ENCODE assay signal across 12 cellular contexts in genomic region chr1:27554293-27554692, GRCh38. TPM values are rescaled to one million over a fixed set of nuclear protein-coding genes. Genes with fewer than 3 reads are reported as not detected.
DNase-seq lines count a peak whose midpoint lies in the region.
"Had no signal": no experiment of that assay in that cellular context is flagged by ENCODE, and none has a peak within 500 bp of the region (broad histone marks: within the 10 kb centered on the region; RNA-seq: fewer than 3 reads in every experiment).

No MANE protein-coding gene starts in this region.

- peaks cover 39% of the 10 kb centered on the region for H3K79me1 ChIP-seq in mesenchymal stem cell (replicated peaks; ENCODE audit: low read length, poor library complexity, severe bottlenecking)

- peak overlapping the region; percentile 75 to 76 for H2BK12ac ChIP-seq in mesenchymal stem cell (ENCODE audit: low read length in 2 of 2)

- H2AFZ ChIP-seq in mesenchymal stem cell (ENCODE audit: low read depth, low read length), result no peak overlapping the region

- H3K27ac ChIP-seq in mesenchymal stem cell (ENCODE audit: low read length, poor library complexity, severe bottlenecking) (no peak overlapping the region), stomach smooth muscle (ENCODE audit: low read length) (peak overlapping the region; percentile 80)

- no peaks in the 10 kb centered on the region for H3K9me3 Mint-ChIP-seq in T-helper 1 cell treated with Interleukin-12 subunit alpha and Interleukin-12 subunit beta and Interleukin-4 antibody, amounts not matched to agents 30 μg/mL and 1 μg/mL, for 36 hours
- no peaks in the 10 kb centered on the region for H3K9me3 Mint-ChIP-seq in activated T-helper 1 cell treated with anti-CD3 and anti-CD28 coated beads, Interleukin-12 subunit alpha, Interleukin-12 subunit beta, Interleukin-2, Interleukin-4 antibody, amounts not matched to agents 30 ng/mL and 10 ng/mL and 1 ng/mL, durations not matched to agents 14 hours and 24 hours and 36 hours

- peak overlapping the region; percentile 73 for H4K8ac ChIP-seq in mesenchymal stem cell (ENCODE audit: low read length)

- peak overlapping the region; percentile 78 for H3K27ac Mint-ChIP-seq in T-helper 1 cell treated with Interleukin-12 subunit alpha and Interleukin-12 subunit beta and Interleukin-4 antibody, amounts not matched to agents 30 μg/mL and 1 μg/mL, for 36 hours
- H3K27ac Mint-ChIP-seq in activated T-helper 1 cell treated with anti-CD3 and anti-CD28 coated beads, Interleukin-12 subunit alpha, Interleukin-12 subunit beta, Interleukin-2, Interleukin-4 antibody, amounts not matched to agents 30 ng/mL and 10 ng/mL and 1 ng/mL, durations not matched to agents 14 hours and 24 hours and 36 hours, result peak overlapping the region; percentile 53

- no peak overlapping the region for H2BK5ac ChIP-seq in mesenchymal stem cell (ENCODE audit: low read depth, low read length, poor library complexity, severe bottlenecking)

- H2BK120ac ChIP-seq in mesenchymal stem cell (ENCODE audit: low read depth, low read length), result peak overlapping the region; percentile 40

- H3K27me3 ChIP-seq in mesenchymal stem cell (ENCODE audit: control insufficient read depth in 1 of 2, insufficient read depth in 1 of 2, low read length in 2 of 2) (no peaks in the 10 kb centered on the region), stomach smooth muscle (ENCODE audit: control insufficient read depth in 1 of 2, insufficient read depth in 2 of 2, low read length in 2 of 2) (no peaks in the 10 kb centered on the region)

- no peak overlapping the region for H2BK15ac ChIP-seq in mesenchymal stem cell (ENCODE audit: low read depth, poor library complexity, severe bottlenecking)

- peak overlapping the region; percentile 71 for H3K9ac ChIP-seq in mesenchymal stem cell (ENCODE audit: low read length)
- peak overlapping the region in 1 of 2 donors; percentile 36 for H3K9ac ChIP-seq in stomach smooth muscle (ENCODE audit: low read length in 2 of 2)

- peak overlapping the region; percentile 71 for H4K91ac ChIP-seq in mesenchymal stem cell (ENCODE audit: low read length)

- H3K23ac ChIP-seq in mesenchymal stem cell (ENCODE audit: low read length in 2 of 2), result no peak overlapping the region

- H3K4ac ChIP-seq in mesenchymal stem cell (ENCODE audit: low read depth in 1 of 2, low read length in 2 of 2), result peak overlapping the region in 1 of 2 experiments; percentile 71

- no peak overlapping the region for H3K4me3 ChIP-seq in mesenchymal stem cell (ENCODE audit: insufficient read depth in 1 of 2, low read depth in 1 of 2, low read length in 2 of 2)
- H3K4me3 ChIP-seq in stomach smooth muscle (ENCODE audit: low read length in 2 of 2), result no peak overlapping the region

- 65% methylated on average over 4 of the region's 4 CpGs for WGBS in mesenchymal stem cell

- H3K9me3 ChIP-seq in mesenchymal stem cell (ENCODE audit: control insufficient read depth, low read length) (no peaks in the 10 kb centered on the region), stomach smooth muscle (ENCODE audit: control insufficient read depth in 2 of 2, low read length in 2 of 2) (no peaks in the 10 kb centered on the region)

- H3K27me3 Mint-ChIP-seq in T-helper 1 cell treated with Interleukin-12 subunit alpha and Interleukin-12 subunit beta and Interleukin-4 antibody, amounts not matched to agents 30 μg/mL and 1 μg/mL, for 36 hours (ENCODE audit: low read depth), result no peaks in the 10 kb centered on the region
- no peaks in the 10 kb centered on the region for H3K27me3 Mint-ChIP-seq in activated T-helper 1 cell treated with anti-CD3 and anti-CD28 coated beads, Interleukin-12 subunit alpha, Interleukin-12 subunit beta, Interleukin-2, Interleukin-4 antibody, amounts not matched to agents 30 ng/mL and 10 ng/mL and 1 ng/mL, durations not matched to agents 14 hours and 24 hours and 36 hours (ENCODE audit: insufficient read depth)

- H3K36me3 Mint-ChIP-seq in T-helper 1 cell treated with Interleukin-12 subunit alpha and Interleukin-12 subunit beta and Interleukin-4 antibody, amounts not matched to agents 30 μg/mL and 1 μg/mL, for 36 hours (ENCODE audit: low read depth), result peaks cover 2% of the 10 kb centered on the region
- H3K36me3 Mint-ChIP-seq in activated T-helper 1 cell treated with anti-CD3 and anti-CD28 coated beads, Interleukin-12 subunit alpha, Interleukin-12 subunit beta, Interleukin-2, Interleukin-4 antibody, amounts not matched to agents 30 ng/mL and 10 ng/mL and 1 ng/mL, durations not matched to agents 14 hours and 24 hours and 36 hours (ENCODE audit: low read depth), result peaks cover 8% of the 10 kb centered on the region

- intact Hi-C loops in activated T-helper 1 cell treated with anti-CD3 and anti-CD28 coated beads, Interleukin-12 subunit alpha, Interleukin-12 subunit beta, Interleukin-2, Interleukin-4 antibody, amounts not matched to agents 30 ng/mL and 10 ng/mL and 1 ng/mL, durations not matched to agents 14 hours and 24 hours and 36 hours (cut with micrococcal nuclease), result no loop called here

- H3K4me2 ChIP-seq in mesenchymal stem cell (ENCODE audit: low read length, poor library complexity, severe bottlenecking), result no peak overlapping the region

- DNase-seq in T-helper 1 cell, result no peak
- DNase-seq in activated T-helper 1 cell treated with anti-CD3 and anti-CD28 coated beads, Interleukin-12 subunit alpha, Interleukin-12 subunit beta, Interleukin-2, Interleukin-4 antibody, amounts not matched to agents 30 ng/mL and 10 ng/mL and 1 ng/mL, durations not matched to agents 14 hours and 24 hours and 36 hours (ENCODE audit: low spot score), result no peak
- peak; percentile 61 for DNase-seq in mesenchymal stem cell
- DNase-seq in HuH-7.5 (ENCODE audit: low spot score), result no peak
- DNase-seq in NK-92 (lab: John Stamatoyannopoulos, UW; ENCODE audit: unreplicated experiment), result no peak
- no peak for DNase-seq in AG08396 (ENCODE audit: low spot score)
- DNase-seq: 8988T; activated T-cell treated with anti-CD3 and anti-CD28 coated beads, Interleukin-2, amount 50 U/mL, for 1 hour; NCI-H1092; NCI-H510A treated with DMSO at 0.1 percent for 48 hours had no signal

- H2AK5ac ChIP-seq in mesenchymal stem cell (ENCODE audit: low read length, severe bottlenecking), result no peak overlapping the region

- H3K14ac ChIP-seq in mesenchymal stem cell (ENCODE audit: low read length in 2 of 2), result no peak overlapping the region

- H3K4me1 ChIP-seq in mesenchymal stem cell (ENCODE audit: control insufficient read depth, insufficient read depth, low read depth, low read length) (peaks cover 32% of the 10 kb centered on the region), stomach smooth muscle (ENCODE audit: control insufficient read depth, insufficient read depth, low read length) (peaks cover 51% of the 10 kb centered on the region)

- peak overlapping the region; percentile 1 to 88 for H3K18ac ChIP-seq in mesenchymal stem cell (ENCODE audit: low read depth in 1 of 2, low read length in 2 of 2)

- H3K4me3 Mint-ChIP-seq in T-helper 1 cell treated with Interleukin-12 subunit alpha and Interleukin-12 subunit beta and Interleukin-4 antibody, amounts not matched to agents 30 μg/mL and 1 μg/mL, for 36 hours, result no peak overlapping the region
- no peak overlapping the region for H3K4me3 Mint-ChIP-seq in activated T-helper 1 cell treated with anti-CD3 and anti-CD28 coated beads, Interleukin-12 subunit alpha, Interleukin-12 subunit beta, Interleukin-2, Interleukin-4 antibody, amounts not matched to agents 30 ng/mL and 10 ng/mL and 1 ng/mL, durations not matched to agents 14 hours and 24 hours and 36 hours

- peaks cover 26% of the 10 kb centered on the region for H3K4me1 Mint-ChIP-seq in T-helper 1 cell treated with Interleukin-12 subunit alpha and Interleukin-12 subunit beta and Interleukin-4 antibody, amounts not matched to agents 30 μg/mL and 1 μg/mL, for 36 hours (ENCODE audit: low read depth)
- peaks cover 41% of the 10 kb centered on the region for H3K4me1 Mint-ChIP-seq in activated T-helper 1 cell treated with anti-CD3 and anti-CD28 coated beads, Interleukin-12 subunit alpha, Interleukin-12 subunit beta, Interleukin-2, Interleukin-4 antibody, amounts not matched to agents 30 ng/mL and 10 ng/mL and 1 ng/mL, durations not matched to agents 14 hours and 24 hours and 36 hours (ENCODE audit: low read depth)

- H3K36me3 ChIP-seq in mesenchymal stem cell (ENCODE audit: control insufficient read depth in 1 of 2, insufficient read depth in 2 of 2, low read depth in 1 of 2, low read length in 2 of 2) (peaks cover 43 to 72% of the 10 kb centered on the region in 2 experiments), stomach smooth muscle (ENCODE audit: control insufficient read depth in 2 of 2, insufficient read depth in 2 of 2, low read length in 2 of 2) (peaks cover 8 to 23% of the 10 kb centered on the region in 2 donors)

RNA-seq across cellular contexts. Expression of gene AHDC1, which starts 49.7 kb away (rescaled TPM):
- total RNA-seq in activated T-helper 1 cell treated with anti-CD3 and anti-CD28 coated beads, Interleukin-12 subunit alpha, Interleukin-12 subunit beta, Interleukin-2, Interleukin-4 antibody, amounts not matched to agents 30 ng/mL and 10 ng/mL and 1 ng/mL, durations not matched to agents 14 hours and 24 hours and 36 hours, result 33.7 and 33.9 TPM in 2 replicates
- 27.0 TPM for polyA plus RNA-seq in mesenchymal stem cell (2013, experiment 1 of 2)
- 24.1 TPM for polyA plus RNA-seq in mesenchymal stem cell (2013, experiment 2 of 2)
